In the genomic region with DNA sequence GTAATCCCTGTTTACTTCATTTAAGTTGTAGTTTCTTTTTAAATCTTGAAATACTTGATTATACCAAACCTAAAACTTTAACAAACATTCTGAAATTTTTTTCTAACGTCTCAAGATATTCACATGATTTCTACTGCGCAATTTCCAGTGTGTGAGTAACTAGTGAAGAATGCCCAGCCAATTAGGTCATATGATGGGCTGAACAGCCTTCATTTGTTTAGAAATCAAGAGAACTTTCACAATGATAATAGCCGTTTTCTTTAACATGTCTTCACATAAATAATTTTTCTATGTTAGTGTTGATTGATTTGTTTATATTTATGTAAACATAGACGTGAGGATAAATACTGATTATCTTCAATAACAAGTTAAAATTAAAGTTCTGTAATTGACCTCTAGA, we compare ENCODE assay signal across 11 cellular contexts. TPM values are rescaled to one million over a fixed set of nuclear protein-coding genes. Genes with fewer than 3 reads are reported as not detected.
A peak's percentile ranks its signal among the peaks of the same experiment; 100 is the strongest.
DNase-seq lines count a peak whose midpoint lies in the region; ATAC-seq, FAIRE-seq and TF ChIP-seq lines count a peak whose summit lies in the region.
"Had no signal": no experiment of that assay in that cellular context is flagged by ENCODE, and none has a peak within 500 bp of the region (broad histone marks: within the 10 kb centered on the region; RNA-seq: fewer than 3 reads in every experiment).

No MANE protein-coding gene starts in this region.

- H3K9me3 ChIP-seq in A549 = no peaks in the 10 kb centered on the region
- no peaks in the 10 kb centered on the region for H3K9me3 ChIP-seq in muscle layer of duodenum (ENCODE audit: control insufficient read depth in 1 of 2, low read length in 2 of 2)
- no peaks in the 10 kb centered on the region for H3K9me3 ChIP-seq in SJCRH30 (replicated peaks)
- H3K9me3 ChIP-seq in WERI-Rb-1 (ENCODE audit: severe bottlenecking) = no peaks in the 10 kb centered on the region

- peak; percentile 55 to 56; a peak in 3 of 6 replicates for ATAC-seq in A549

- H3K4me2 ChIP-seq in A549 = peak overlapping the region; percentile 70
- H3K4me2 ChIP-seq: KMS-11 had no signal

- H3K4me1 ChIP-seq in A549 (peaks cover 37% of the 10 kb centered on the region), muscle layer of duodenum (ENCODE audit: control insufficient read depth in 1 of 2, insufficient read depth in 2 of 2, low read length in 2 of 2) (no peaks in the 10 kb centered on the region), SJCRH30 (peaks cover 6% of the 10 kb centered on the region)

- DNase-seq in A549 (ENCODE audit: low read depth in 1 of 2, low spot score in 1 of 2) (peak in 1 of 2 experiments; percentile 61), NCI-H460 (ENCODE audit: extremely low read depth, low read depth) (peak; percentile 66), epithelial cell of prostate (ENCODE audit: low read depth, low spot score) (no peak), cortex of kidney (lab: John Stamatoyannopoulos, UW) (no peak), NCI-H1105 (lab: John Stamatoyannopoulos, UW) (no peak), SJCRH30 (no peak), WERI-Rb-1 (no peak)
- DNase-seq: glutamatergic neuron had no signal

- 19% methylated on average over 4 of the region's 4 CpGs for WGBS in A549 (ENCODE audit: missing lambda C conversion rate)

- H3K4me3 ChIP-seq in A549 (no peak overlapping the region; the same call in 2 of the 3 replicates), muscle layer of duodenum (ENCODE audit: low read depth in 1 of 2, low read length in 2 of 2) (no peak overlapping the region), SJCRH30 (no peak overlapping the region), WERI-Rb-1 (ENCODE audit: low read depth, low read length) (no peak overlapping the region)

- CTCF ChIA-PET in A549 (lab: Yijun Ruan, JAX) = interaction anchor here (1.5 kb wide), 1 partner anchor 16 kb away, joined by 4 read pairs; no protein-coding TSS in a partner anchor

- H3K27me3 ChIP-seq in muscle layer of duodenum (ENCODE audit: low read depth, low read length) = no peaks in the 10 kb centered on the region
- no peaks in the 10 kb centered on the region for H3K27me3 ChIP-seq in SJCRH30
- no peaks in the 10 kb centered on the region for H3K27me3 ChIP-seq in WERI-Rb-1 (ENCODE audit: insufficient read depth, low read depth, severe bottlenecking)

- no peak for TF ChIP-seq POLR2A in A549 (IDR thresholded peaks at IDR 0.05; ENCODE audit: low read length)

- TF ChIP-seq CTCF in A549 (IDR thresholded peaks at IDR 0.05) (no peak), WERI-Rb-1 (IDR thresholded peaks at IDR 0.05; ENCODE audit: low read depth, low read length) (no peak)

- TF ChIP-seq RAD21 in A549 (conservative IDR thresholded peaks at IDR 0.05 in 1 of 2, IDR thresholded peaks at IDR 0.05 in 1 of 2) = no peak

- no peak for TF ChIP-seq EP300 in A549 (IDR thresholded peaks at IDR 0.05)

- peaks cover 14 to 19% of the 10 kb centered on the region in 2 donors for H3K36me3 ChIP-seq in muscle layer of duodenum (ENCODE audit: control insufficient read depth in 1 of 2, insufficient read depth in 2 of 2, low read length in 2 of 2)
- peaks cover 4% of the 10 kb centered on the region for H3K36me3 ChIP-seq in SJCRH30
- H3K36me3 ChIP-seq in WERI-Rb-1 = no peaks in the 10 kb centered on the region

- peak overlapping the region; percentile 31 to 71; a peak in 4 of 6 replicates for H3K27ac ChIP-seq in A549
- H3K27ac ChIP-seq in epithelial cell of prostate = peak overlapping the region; percentile 65
- H3K27ac ChIP-seq in muscle layer of duodenum (ENCODE audit: low read length) = peak overlapping the region; percentile 41
- H3K27ac ChIP-seq in SJCRH30 = no peak overlapping the region
- no peak overlapping the region for H3K27ac ChIP-seq in WERI-Rb-1
- H3K27ac ChIP-seq: KMS-11 had no signal

- FAIRE-seq in A549 (lab: Jason Lieb, UNC) = no peak
- FAIRE-seq: A204.1 had no signal

- POLR2A ChIA-PET in A549 (lab: Yijun Ruan, JAX) = no interaction called here

TF ChIP-seq in A549, 52 proteins besides CTCF, POLR2A, EP300 and RAD21:
- TF ChIP-seq JUNB (IDR thresholded peaks at IDR 0.05) = peak; percentile 58; the same call in 1 of the 2 replicates
- no peak for TF ChIP-seq MYC (IDR thresholded peaks at IDR 0.05; ENCODE audit: borderline replicate concordance, low read length)
- TF ChIP-seq ATOH8 (CRISPR knock-in tag; IDR thresholded peaks at IDR 0.05; ENCODE audit: low read depth) = no peak
- TF ChIP-seq HES2 (IDR thresholded peaks at IDR 0.05) = peak; percentile 35; the same call in 1 of the 2 replicates
- no peak for TF ChIP-seq TP53 (CRISPR knock-in tag; IDR thresholded peaks at IDR 0.05)
- TF ChIP-seq CEBPB (IDR thresholded peaks at IDR 0.05) = peak; percentile 76; a peak in 3 of 4 replicates
- 0 out of 2 replicates have a peak, but pooled peaks have one; percentile 30 for TF ChIP-seq FOSL2 (IDR thresholded peaks at IDR 0.05)
- TF ChIP-seq FOSL2 (CRISPR knock-in tag; IDR thresholded peaks at IDR 0.05) = peak; percentile 87
TF ChIP-seq in A549: peak in this region for 4.

RNA-seq across cellular contexts. Expression of gene STAM, which starts 21.8 kb away (rescaled TPM):
- polyA plus RNA-seq in A549 (2011; rRNA removed) (37.3 and 51.7 TPM in 2 replicates), A549 (2017; fragmentation: RNase III; extraction: RNeasy Plus Mini Kit Qiagen cat#74134 plus additional on column Dnase treatment) (24.2 to 24.4 TPM (median 24.4 TPM) in 3 replicates)
- 18.1 and 20.2 TPM in 2 replicates for polyA plus RNA-seq in A549 (2012; cell fraction: cytosol; rRNA removed)
- polyA plus RNA-seq in A549 (2012; cell fraction: nucleus; rRNA removed) = 16.5 and 17.0 TPM in 2 replicates
- 19.1 and 24.3 TPM in 2 replicates for polyA minus RNA-seq in A549 (2011; rRNA and poly(A)+ RNA removed)
- total RNA-seq in NCI-H460 (2014; rRNA removed; shearing (Covaris generic)) = 18.0 and 18.6 TPM in 2 replicates
- polyA plus RNA-seq in NCI-H460 (2014; cell fraction: nucleus; rRNA removed) = 7.2 and 13.0 TPM in 2 replicates
- 26.9 and 27.6 TPM in 2 replicates for total RNA-seq in SJCRH30 (2014; rRNA removed; shearing (Covaris generic))

RNA-seq across cellular contexts. Expression of gene HACD1, which starts 48.6 kb away (rescaled TPM):
- polyA plus RNA-seq in A549 (2011; rRNA removed) (74.1 and 92.1 TPM in 2 replicates), A549 (2017; fragmentation: RNase III; extraction: RNeasy Plus Mini Kit Qiagen cat#74134 plus additional on column Dnase treatment) (44.9 to 49.1 TPM (median 48.6 TPM) in 3 replicates)
- 25.8 and 29.8 TPM in 2 replicates for polyA plus RNA-seq in A549 (2012; cell fraction: cytosol; rRNA removed)
- polyA plus RNA-seq in A549 (2012; cell fraction: nucleus; rRNA removed) = 16.4 and 30.2 TPM in 2 replicates
- 19.4 and 20.1 TPM in 2 replicates for polyA minus RNA-seq in A549 (2011; rRNA and poly(A)+ RNA removed)
- total RNA-seq in NCI-H460 (2014; rRNA removed; shearing (Covaris generic)) = 43.5 and 44.2 TPM in 2 replicates
- 29.4 and 36.1 TPM in 2 replicates for polyA plus RNA-seq in NCI-H460 (2014; cell fraction: nucleus; rRNA removed)
- total RNA-seq in SJCRH30 (2014; rRNA removed; shearing (Covaris generic)) = 6.8 and 8.7 TPM in 2 replicates

Comparison
In these comparisons a context has a peak if more than half of its experiments do, and no peak if none do; other contexts are left out.
1. H3K27ac ChIP-seq: peak in A549 (2 of 2), epithelial cell of prostate (single experiment) and muscle layer of duodenum (single experiment); none in SJCRH30 (single experiment) and WERI-Rb-1 (single experiment).